ENCODE assay signal across 1 cellular context in the genomic region with DNA sequence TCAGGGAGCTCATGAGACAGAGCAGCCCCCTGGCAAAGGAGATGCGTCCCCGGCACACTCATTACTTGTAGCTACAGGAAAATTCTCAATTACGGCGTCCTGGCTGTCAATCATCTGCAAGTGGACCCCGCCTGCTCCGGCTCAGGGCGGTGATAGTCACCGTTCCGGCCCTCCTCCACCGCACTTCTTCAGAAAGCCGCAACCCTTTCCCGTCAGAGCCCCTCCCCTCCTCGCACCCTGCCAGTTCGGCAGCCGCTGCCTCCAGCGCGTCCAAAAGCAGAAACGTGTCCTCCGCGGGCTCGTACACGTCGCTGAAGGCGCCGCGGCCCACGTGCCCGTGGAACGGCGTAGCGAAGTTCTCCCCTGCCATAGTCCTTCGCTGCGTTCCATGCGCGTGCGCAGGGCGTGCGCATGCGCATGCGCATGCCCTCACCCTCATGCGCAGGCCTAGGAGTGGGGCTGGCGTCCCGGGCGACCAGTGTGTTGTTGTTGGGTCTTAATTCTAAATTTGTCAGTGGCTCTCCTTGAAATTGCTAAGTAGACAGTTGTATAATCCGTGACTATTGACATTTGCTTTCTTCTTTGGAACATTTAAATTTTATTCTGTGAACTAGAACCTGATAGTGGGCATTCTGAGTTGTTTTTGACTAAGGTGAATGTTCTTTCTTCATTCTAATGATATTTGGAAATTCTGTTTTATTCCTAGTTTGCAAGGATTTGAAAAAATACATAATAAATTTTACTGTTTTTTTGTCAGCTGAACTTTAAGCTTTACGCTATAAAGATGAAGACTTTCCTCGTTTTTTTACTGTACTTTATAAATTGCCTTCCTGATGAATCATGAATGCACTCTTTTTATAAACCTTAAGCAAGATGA.
A peak's percentile ranks its signal among the peaks of the same experiment; 100 is the strongest.
TF ChIP-seq lines count a peak whose summit lies in the region.

No MANE protein-coding gene starts in this region.

TF ChIP-seq in K562, 482 proteins besides CTCF, POLR2A, EP300 and RAD21 (continued from another document and continues in another):
- peak; percentile 69 for TF ChIP-seq CHD7 (IDR thresholded peaks at IDR 0.05; ENCODE audit: low read depth, low read length)
- TF ChIP-seq SNIP1 (IDR thresholded peaks at IDR 0.05; ENCODE audit: low read depth): no peak
- TF ChIP-seq VEZF1 (CRISPR knock-in tag; IDR thresholded peaks at IDR 0.05): peak; percentile 81
- no peak for TF ChIP-seq ZNF324 (CRISPR knock-in tag; IDR thresholded peaks at IDR 0.05)
- no peak for TF ChIP-seq HMG20A (CRISPR knock-in tag; conservative IDR thresholded peaks at IDR 0.05)
- TF ChIP-seq CBX1 (IDR thresholded peaks at IDR 0.05; ENCODE audit: low read depth): peak; percentile 89; the same call in 1 of the 2 replicates
- no peak for TF ChIP-seq FOXM1 (IDR thresholded peaks at IDR 0.05; ENCODE audit: low read depth)
- TF ChIP-seq FOXM1 (CRISPR knock-in tag; IDR thresholded peaks at IDR 0.05; ENCODE audit: low read depth): peak; percentile 90; the same call in 1 of the 2 replicates
- TF ChIP-seq ZFP36 (IDR thresholded peaks at IDR 0.05; ENCODE audit: low read depth, low read length, partially characterized antibody): peak; percentile 25
- TF ChIP-seq ZBTB11 (CRISPR knock-in tag; IDR thresholded peaks at IDR 0.05): 0 out of 6 replicates have a peak, but pooled peaks of 1 of the 3 experiments have one; percentile 52
- TF ChIP-seq, protein P1, sequence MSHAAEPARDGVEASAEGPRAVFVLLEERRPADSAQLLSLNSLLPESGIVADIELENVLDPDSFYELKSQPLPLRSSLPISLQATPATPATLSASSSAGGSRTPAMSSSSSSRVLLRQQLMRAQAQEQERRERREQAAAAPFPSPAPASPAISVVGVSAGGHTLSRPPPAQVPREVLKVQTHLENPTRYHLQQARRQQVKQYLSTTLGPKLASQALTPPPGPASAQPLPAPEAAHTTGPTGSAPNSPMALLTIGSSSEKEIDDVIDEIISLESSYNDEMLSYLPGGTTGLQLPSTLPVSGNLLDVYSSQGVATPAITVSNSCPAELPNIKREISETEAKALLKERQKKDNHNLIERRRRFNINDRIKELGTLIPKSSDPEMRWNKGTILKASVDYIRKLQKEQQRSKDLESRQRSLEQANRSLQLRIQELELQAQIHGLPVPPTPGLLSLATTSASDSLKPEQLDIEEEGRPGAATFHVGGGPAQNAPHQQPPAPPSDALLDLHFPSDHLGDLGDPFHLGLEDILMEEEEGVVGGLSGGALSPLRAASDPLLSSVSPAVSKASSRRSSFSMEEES (CRISPR knock-in tag; IDR thresholded peaks at IDR 0.05): no peak
- TF ChIP-seq ZNF318 (IDR thresholded peaks at IDR 0.05; ENCODE audit: borderline replicate concordance in 1 of 2, low read depth in 1 of 2): no peak
- TF ChIP-seq POLR2AphosphoS2 (IDR thresholded peaks at IDR 0.05; ENCODE audit: low read length): peak; percentile 59; the same call in 1 of the 2 replicates
- no peak for TF ChIP-seq ZNF444 (CRISPR knock-in tag; IDR thresholded peaks at IDR 0.05)
- peak; percentile 66 for TF ChIP-seq RFX1 (IDR thresholded peaks at IDR 0.05)
- TF ChIP-seq PHTF2 (CRISPR knock-in tag; IDR thresholded peaks at IDR 0.05): no peak
